In the genomic region with DNA sequence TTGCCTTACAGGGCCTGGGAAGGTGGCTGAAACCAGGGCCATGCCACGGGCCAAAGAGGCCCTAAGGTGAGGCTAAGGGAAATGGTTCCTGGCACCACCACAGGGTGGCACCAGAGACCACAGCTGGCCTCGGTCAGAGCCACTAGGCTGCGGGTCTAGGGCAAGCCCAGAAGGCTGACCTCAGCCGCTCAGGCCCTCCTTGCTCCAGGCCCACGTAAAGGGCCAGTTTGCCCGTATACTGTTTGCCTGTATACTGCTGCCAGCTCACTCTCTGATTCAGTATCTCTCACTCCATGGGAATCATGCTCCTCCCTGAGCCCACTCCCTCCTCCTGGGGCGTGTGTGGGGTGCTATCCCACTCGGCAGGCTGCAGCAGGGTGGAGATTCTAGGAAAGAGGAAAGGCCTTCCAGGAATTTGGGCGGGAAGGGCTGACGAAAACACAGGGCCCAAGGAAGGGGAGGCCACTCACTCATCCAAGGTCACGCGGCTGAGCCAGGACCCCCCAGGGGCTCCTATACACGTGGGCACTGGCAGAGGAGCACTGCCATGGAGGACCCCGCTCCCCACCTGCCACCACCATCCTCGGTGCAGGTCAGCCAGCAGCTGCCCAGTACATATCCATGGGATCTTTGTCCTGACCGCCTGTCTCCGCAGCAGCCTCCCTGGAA, we compare ENCODE assay signal across 8 cellular contexts.
DNase-seq lines count a peak whose midpoint lies in the region; ATAC-seq, FAIRE-seq and TF ChIP-seq lines count a peak whose summit lies in the region.

No MANE protein-coding gene starts in this region.

- peak; percentile 63 for ATAC-seq in HG02973 (IDR thresholded peaks at IDR 0.05; ENCODE audit: unreplicated experiment)

- no peaks in the 10 kb centered on the region for H3K36me3 Mint-ChIP-seq in endothelial cell (ENCODE audit: low read depth, unreplicated experiment)

- H3K9me3 Mint-ChIP-seq in endothelial cell (ENCODE audit: unreplicated experiment): no peaks in the 10 kb centered on the region

- H3K27ac Mint-ChIP-seq in endothelial cell (ENCODE audit: unreplicated experiment): no peak overlapping the region

- no peak for TF ChIP-seq POLR2A in GM12892 (IDR thresholded peaks at IDR 0.05; ENCODE audit: low read depth, low read length)

- TF ChIP-seq CTCF in endothelial cell (IDR thresholded peaks at IDR 0.05; ENCODE audit: unreplicated experiment): peak; percentile 86

- DNase-seq in A172 (ENCODE audit: low spot score): peak; percentile 56
- peak; percentile 80 for DNase-seq in GM12892 (ENCODE audit: insufficient read length)
- peak; percentile 72 for DNase-seq in NCI-H510A treated with DMSO at 0.1 percent for 48 hours (lab: John Stamatoyannopoulos, UW)
- peak; percentile 85 for DNase-seq in activated CD8-positive, alpha-beta memory T cell treated with anti-CD3 and anti-CD28 coated beads for 24 hours
- peak; percentile 90 for DNase-seq in endothelial cell (ENCODE audit: low spot score)
- DNase-seq in medulla oblongata (ENCODE audit: extremely low spot score): peak; percentile 87
- DNase-seq in stimulated activated CD8-positive, alpha-beta memory T cell treated with anti-CD3 and anti-CD28 coated beads, Interleukin-15, amount 100 ng/mL, for 4 hours (ENCODE audit: low read depth in 2 of 2): peak; percentile 11 to 19

- peak; percentile 94 for FAIRE-seq in GM12892 (lab: Jason Lieb, UNC)

- no peak overlapping the region for H3K4me3 Mint-ChIP-seq in endothelial cell (ENCODE audit: unreplicated experiment)

- peaks cover 16% of the 10 kb centered on the region for H3K27me3 Mint-ChIP-seq in endothelial cell (ENCODE audit: unreplicated experiment)

- H3K4me1 Mint-ChIP-seq in endothelial cell (ENCODE audit: unreplicated experiment): peaks cover 9% of the 10 kb centered on the region

Comparison
In these comparisons a context has a peak if more than half of its experiments do, and no peak if none do; other contexts are left out.
1. Peak in every context shown above with its lines: DNase-seq and ATAC-seq.
2. DNase-seq: peak in every context shown above with its lines; median percentile 90 in endothelial cell; 87 in medulla oblongata; 85 in activated CD8-positive, alpha-beta memory T cell treated with anti-CD3 and anti-CD28 coated beads for 24 hours; 80 in GM12892; 72 in NCI-H510A treated with DMSO at 0.1 percent for 48 hours; 56 in A172; 15 in stimulated activated CD8-positive, alpha-beta memory T cell treated with anti-CD3 and anti-CD28 coated beads, Interleukin-15, amount 100 ng/mL, for 4 hours.